In the genomic region with DNA sequence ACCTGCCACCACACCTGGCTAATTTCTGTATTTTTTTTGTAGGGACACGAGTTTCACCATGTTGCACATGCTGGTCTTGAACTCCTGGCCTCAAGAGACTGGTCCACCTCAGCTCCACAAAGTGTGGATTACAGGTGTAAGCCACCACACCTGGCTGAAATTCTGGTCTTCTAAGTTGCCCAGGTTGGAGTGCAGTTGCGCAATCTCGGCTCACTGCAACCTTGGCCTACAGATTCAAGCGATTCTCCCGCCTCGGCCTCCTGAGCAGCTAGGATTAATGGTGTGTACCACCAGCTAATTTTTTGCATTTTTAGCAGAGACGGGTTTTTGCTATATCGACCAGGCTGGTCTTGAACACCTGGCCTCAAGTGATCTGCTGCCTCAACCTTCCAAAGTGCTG, we compare ENCODE assay signal across 34 cellular contexts.
"Had no signal": no experiment of that assay in that cellular context is flagged by ENCODE, and none has a peak within 500 bp of the region (broad histone marks: within the 10 kb centered on the region; RNA-seq: fewer than 3 reads in every experiment).

No MANE protein-coding gene starts in this region.

- FAIRE-seq: bronchial epithelial cell had no signal

- H3K4me3 ChIP-seq: MG63, SJCRH30, SK-N-MC had no signal

- H3K9me3 Mint-ChIP-seq: activated CD4-positive, alpha-beta memory T cell treated with anti-CD3 and anti-CD28 coated beads, Interleukin-2, amount 10 ng/mL, durations not matched to agents 7 days and 5 days; activated naive CD4-positive, alpha-beta T cell treated with anti-CD3 and anti-CD28 coated beads, Interleukin-2, amount 10 ng/mL, durations not matched to agents 7 days and 5 days; activated naive CD8-positive, alpha-beta T cell treated with anti-CD3 and anti-CD28 coated beads, Interleukin-2, amount 50 U/mL, for 24 hours; brain had no signal

- H3K27me3 ChIP-seq: MG63, SJCRH30 had no signal

- DNase-seq: activated CD4-positive, alpha-beta memory T cell treated with anti-CD3 and anti-CD28 coated beads, Interleukin-2, amount 10 ng/mL, durations not matched to agents 7 days and 5 days; activated CD4-positive, alpha-beta T cell treated with anti-CD3 and anti-CD28 coated beads for 1 hour; activated CD4-positive, alpha-beta T cell treated with anti-CD3 and anti-CD28 coated beads for 48 hours; activated CD4-positive, CD25-positive, alpha-beta regulatory T cell; activated CD8-positive, alpha-beta memory T cell treated with anti-CD3 and anti-CD28 coated beads for 24 hours; activated CD8-positive, alpha-beta memory T cell treated with anti-CD3 and anti-CD28 coated beads, Interleukin-2, amount 10 ng/mL, durations not matched to agents 7 days and 5 days; activated CD8-positive, alpha-beta memory T cell treated with anti-CD3 and anti-CD28 coated beads, Interleukin-2, amount 50 U/mL, for 48 hours; activated naive CD4-positive, alpha-beta T cell treated with anti-CD3 and anti-CD28 coated beads, Interleukin-2, amount 10 ng/mL, durations not matched to agents 7 days and 5 days; activated naive CD8-positive, alpha-beta T cell treated with anti-CD3 and anti-CD28 coated beads, Interleukin-2, amount 50 U/mL, for 24 hours; anterior cingulate cortex; caudate nucleus; cerebellar nuclear complex; Karpas-422; MG63; NCI-H1048; NCI-H1105 treated with DMSO at 0.1 percent for 48 hours; NCI-H1436; NCI-H1694; NCI-H1930; NCI-H2081 treated with DMSO at 0.1 percent for 48 hours; NCI-H345; NCI-H510A; NCI-H526; NCI-H748 treated with DMSO at 0.1 percent for 48 hours; NK-92 treated with Interleukin-12 subunit alpha and Interleukin-12 subunit beta, amount 100 ng/mL, for 24 hours; SHP77; SJCRH30; T1000; WERI-Rb-1 had no signal

- ATAC-seq: activated CD8-positive, alpha-beta memory T cell treated with anti-CD3 and anti-CD28 coated beads, Interleukin-2, amount 10 ng/mL, durations not matched to agents 7 days and 5 days; activated naive CD8-positive, alpha-beta T cell treated with anti-CD3 and anti-CD28 coated beads, Interleukin-2, amount 50 U/mL, for 24 hours; Panc1 had no signal

- H3K27ac ChIP-seq: SJCRH30, SK-N-MC, WERI-Rb-1 had no signal

- H3K4me3 Mint-ChIP-seq: activated CD4-positive, alpha-beta memory T cell treated with anti-CD3 and anti-CD28 coated beads, Interleukin-2, amount 10 ng/mL, durations not matched to agents 7 days and 5 days; activated CD8-positive, alpha-beta memory T cell treated with anti-CD3 and anti-CD28 coated beads, Interleukin-2, amount 10 ng/mL, durations not matched to agents 7 days and 5 days; activated naive CD4-positive, alpha-beta T cell treated with anti-CD3 and anti-CD28 coated beads, Interleukin-2, amount 10 ng/mL, durations not matched to agents 7 days and 5 days; activated naive CD8-positive, alpha-beta T cell; activated naive CD8-positive, alpha-beta T cell treated with anti-CD3 and anti-CD28 coated beads, Interleukin-2, amount 50 U/mL, for 24 hours; brain had no signal

- H3K4me1 ChIP-seq: SJCRH30 had no signal

- H3K27ac Mint-ChIP-seq: activated CD4-positive, alpha-beta memory T cell treated with anti-CD3 and anti-CD28 coated beads, Interleukin-2, amount 10 ng/mL, durations not matched to agents 7 days and 5 days; activated CD8-positive, alpha-beta memory T cell treated with anti-CD3 and anti-CD28 coated beads, Interleukin-2, amount 10 ng/mL, durations not matched to agents 7 days and 5 days; activated naive CD4-positive, alpha-beta T cell treated with anti-CD3 and anti-CD28 coated beads, Interleukin-2, amount 10 ng/mL, durations not matched to agents 7 days and 5 days; activated naive CD8-positive, alpha-beta T cell; activated naive CD8-positive, alpha-beta T cell treated with anti-CD3 and anti-CD28 coated beads, Interleukin-2, amount 50 U/mL, for 24 hours; brain had no signal

- H3K9me3 ChIP-seq: MG63, SJCRH30 had no signal
